ENCODE assay signal across 8 cellular contexts in genomic region chr12:121240484-121241202, GRCh38. TPM values are rescaled to one million over a fixed set of nuclear protein-coding genes. Genes with fewer than 3 reads are reported as not detected.
DNase-seq lines count a peak whose midpoint lies in the region; ATAC-seq lines count a peak whose summit lies in the region.

No MANE protein-coding gene starts in this region.

- peak; percentile 88 to 94 (median 90) for DNase-seq in T-helper 17 cell
- DNase-seq in activated naive CD4-positive, alpha-beta T cell treated with anti-CD3 and anti-CD28 coated beads, Interleukin-2, amount 50 U/mL, for 72 hours (ENCODE audit: low spot score in 2 of 2) = peak; percentile 64 to 69
- DNase-seq in iris pigment epithelial cell (ENCODE audit: low read depth) = peak; percentile 46
- DNase-seq in stimulated activated CD4-positive, alpha-beta T cell treated with anti-CD3 and anti-CD28 coated beads, Interleukin-4, amount 100 ng/mL, for 1 hour = peak; percentile 82
- DNase-seq in foreskin melanocyte = no peak
- no peak for DNase-seq in mesenteric fat pad (ENCODE audit: low spot score)

- H3K27me3 Mint-ChIP-seq in T-helper 17 cell = no peaks in the 10 kb centered on the region

- H3K4me1 Mint-ChIP-seq in T-helper 17 cell = peaks cover 32% of the 10 kb centered on the region

- H3K9me3 Mint-ChIP-seq in activated naive CD4-positive, alpha-beta T cell treated with anti-CD3 and anti-CD28 coated beads, Interleukin-2, amount 50 U/mL, for 72 hours = no peaks in the 10 kb centered on the region

- ATAC-seq in T-helper 17 cell (peak; percentile 95), GM18502 (IDR thresholded peaks at IDR 0.05; ENCODE audit: poor library complexity, unreplicated experiment) (no peak), HG03520 (IDR thresholded peaks at IDR 0.05; ENCODE audit: unreplicated experiment) (no peak)
- ATAC-seq in activated naive CD4-positive, alpha-beta T cell treated with anti-CD3 and anti-CD28 coated beads, Interleukin-2, amount 50 U/mL, for 72 hours = peak; percentile 77 to 85

- no peaks in the 10 kb centered on the region for H3K9me3 ChIP-seq in T-helper 17 cell (ENCODE audit: control insufficient read depth, low read length, poor library complexity, severe bottlenecking)

- peak overlapping the region; percentile 100 for H3K27ac Mint-ChIP-seq in T-helper 17 cell
- H3K27ac Mint-ChIP-seq in activated naive CD4-positive, alpha-beta T cell treated with anti-CD3 and anti-CD28 coated beads, Interleukin-2, amount 50 U/mL, for 72 hours = peak overlapping the region; percentile 77 to 94

- no peaks in the 10 kb centered on the region for H3K36me3 Mint-ChIP-seq in T-helper 17 cell (ENCODE audit: low read depth)
- H3K36me3 Mint-ChIP-seq in activated naive CD4-positive, alpha-beta T cell treated with anti-CD3 and anti-CD28 coated beads, Interleukin-2, amount 50 U/mL, for 72 hours = peaks cover 19 to 20% of the 10 kb centered on the region in 2 donors

- H3K4me3 Mint-ChIP-seq in T-helper 17 cell = peak overlapping the region; percentile 90

RNA-seq across cellular contexts. Expression of gene P2RX4, which starts 30.7 kb away (rescaled TPM):
- total RNA-seq in T-helper 17 cell = 10 to 100 TPM; 42.8 to 53.5 TPM
- total RNA-seq in activated naive CD4-positive, alpha-beta T cell treated with anti-CD3 and anti-CD28 coated beads, Interleukin-2, amount 50 U/mL, for 72 hours = 10 to 100 TPM; 15.5 to 17.9 TPM
- total RNA-seq in mesenteric fat pad = 40.8 TPM

RNA-seq across cellular contexts. Expression of gene CAMKK2, which starts 55.9 kb away (rescaled TPM):
- total RNA-seq in T-helper 17 cell (10 to 100 TPM; 12.5 to 15.8 TPM), mesenteric fat pad (50.5 TPM)
- total RNA-seq in activated naive CD4-positive, alpha-beta T cell treated with anti-CD3 and anti-CD28 coated beads, Interleukin-2, amount 50 U/mL, for 72 hours = 10 to 100 TPM; 15.0 to 27.7 TPM

Comparison
In these comparisons a context has a peak if more than half of its experiments do, and no peak if none do; other contexts are left out.
1. ATAC-seq: peak in T-helper 17 cell (single experiment) and activated naive CD4-positive, alpha-beta T cell treated with anti-CD3 and anti-CD28 coated beads, Interleukin-2, amount 50 U/mL, for 72 hours (2 of 2); none in GM18502 (single experiment) and HG03520 (single experiment).
2. DNase-seq: peak in T-helper 17 cell (3 of 3), activated naive CD4-positive, alpha-beta T cell treated with anti-CD3 and anti-CD28 coated beads, Interleukin-2, amount 50 U/mL, for 72 hours (2 of 2), iris pigment epithelial cell (single experiment) and stimulated activated CD4-positive, alpha-beta T cell treated with anti-CD3 and anti-CD28 coated beads, Interleukin-4, amount 100 ng/mL, for 1 hour (single experiment); none in foreskin melanocyte (single experiment) and mesenteric fat pad (single experiment).